In the genomic region with DNA sequence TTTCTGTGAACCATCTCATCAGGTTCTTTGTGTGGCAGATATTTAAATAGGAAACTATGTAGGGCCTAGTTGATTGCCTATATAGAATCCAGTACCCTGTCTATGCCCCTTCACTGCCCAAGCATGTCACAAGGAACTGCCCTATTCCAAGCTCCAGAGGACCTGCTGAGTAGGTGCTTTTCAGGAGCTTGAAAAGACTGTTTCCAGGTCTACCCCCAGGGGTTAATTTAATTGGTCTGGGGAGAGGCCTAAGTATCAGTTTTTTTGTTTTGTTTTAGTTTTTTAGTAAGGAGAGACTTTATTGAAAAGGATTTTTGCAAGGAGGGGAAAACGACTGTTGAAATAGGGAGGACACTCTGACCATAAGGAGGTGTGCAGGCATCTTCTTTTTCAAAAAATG, we compare ENCODE assay signal across 28 cellular contexts.
"Had no signal": no experiment of that assay in that cellular context is flagged by ENCODE, and none has a peak within 500 bp of the region (broad histone marks: within the 10 kb centered on the region; RNA-seq: fewer than 3 reads in every experiment).

No MANE protein-coding gene starts in this region.

- H3K4me2 ChIP-seq: neural progenitor cell had no signal

- H3K27ac Mint-ChIP-seq: neural progenitor cell; progenitor cell of endocrine pancreas; stimulated activated effector memory CD8-positive, alpha-beta T cell treated with anti-CD3 and anti-CD28 coated beads, Interleukin-12 subunit alpha, Interleukin-12 subunit beta, amount 100 ng/mL, for 72 hours; stimulated activated naive B cell treated with anti-CD40 and anti-IgM and Interleukin-4, amounts not matched to agents 10 μg/mL and 1 μg/mL and 100 μg/mL, for 72 hours; stimulated activated naive CD8-positive, alpha-beta T cell treated with anti-CD3 and anti-CD28 coated beads, Interleukin-15, Interleukin-2, amounts not matched to agents 100 ng/mL and 50 ng/mL, for 24 hours had no signal

- H2AFZ ChIP-seq: neural progenitor cell, parathyroid adenoma had no signal

- H3K36me3 Mint-ChIP-seq: stimulated activated effector memory CD8-positive, alpha-beta T cell treated with anti-CD3 and anti-CD28 coated beads, Interleukin-12 subunit alpha, Interleukin-12 subunit beta, amount 100 ng/mL, for 72 hours had no signal

- H3K9ac ChIP-seq: neural progenitor cell, parathyroid adenoma had no signal

- H3K27me3 ChIP-seq: neural progenitor cell, ovary, right lobe of liver, sigmoid colon, stomach, thyroid gland, tibial nerve, upper lobe of left lung, vagina had no signal

- H3K27me3 Mint-ChIP-seq: progenitor cell of endocrine pancreas; stimulated activated naive B cell treated with anti-CD40 and anti-IgM and Interleukin-4, amounts not matched to agents 10 μg/mL and 1 μg/mL and 100 μg/mL, for 72 hours; stimulated activated naive CD8-positive, alpha-beta T cell treated with anti-CD3 and anti-CD28 coated beads, Interleukin-15, Interleukin-2, amounts not matched to agents 100 ng/mL and 50 ng/mL, for 24 hours had no signal

- ATAC-seq: psoas muscle; right cardiac atrium; right lobe of liver; stimulated activated effector memory CD8-positive, alpha-beta T cell treated with anti-CD3 and anti-CD28 coated beads, Interleukin-12 subunit alpha, Interleukin-12 subunit beta, amount 100 ng/mL, for 72 hours; stimulated activated naive B cell treated with anti-CD40 and anti-IgM and Interleukin-4, amounts not matched to agents 10 μg/mL and 1 μg/mL and 100 μg/mL, for 72 hours had no signal

- H3K9me3 Mint-ChIP-seq: nephron; stimulated activated effector memory CD8-positive, alpha-beta T cell treated with anti-CD3 and anti-CD28 coated beads, Interleukin-12 subunit alpha, Interleukin-12 subunit beta, amount 100 ng/mL, for 72 hours; stimulated activated naive B cell treated with anti-CD40 and anti-IgM and Interleukin-4, amounts not matched to agents 10 μg/mL and 1 μg/mL and 100 μg/mL, for 72 hours; stimulated activated naive CD8-positive, alpha-beta T cell treated with anti-CD3 and anti-CD28 coated beads, Interleukin-15, Interleukin-2, amounts not matched to agents 100 ng/mL and 50 ng/mL, for 24 hours had no signal

- H3K9me3 ChIP-seq: ovary, psoas muscle, right lobe of liver, sigmoid colon, stomach, thoracic aorta, thyroid gland, tibial nerve, upper lobe of left lung, vagina had no signal

- H3K4me3 ChIP-seq: neural progenitor cell, ovary, psoas muscle, right lobe of liver, sigmoid colon, stomach, thoracic aorta, thyroid gland, tibial nerve, upper lobe of left lung, vagina had no signal

- DNase-seq: occipital lobe; ovary; posterior cingulate gyrus; psoas muscle; right cardiac atrium; right lobe of liver; sigmoid colon; small intestine; stimulated activated CD4-positive, alpha-beta T cell treated with anti-CD3 and anti-CD28 coated beads, Interleukin-15, amount 100 ng/mL, for 24 hours; stimulated activated CD4-positive, alpha-beta T cell treated with anti-CD3 and anti-CD28 coated beads, Interleukin-2, amount 100 ng/mL, for 24 hours; stimulated activated CD4-positive, alpha-beta T cell treated with anti-CD3 and anti-CD28 coated beads, Interleukin-2, amount 100 ng/mL, for 48 hours; stimulated activated CD4-positive, alpha-beta T cell treated with anti-CD3 and anti-CD28 coated beads, Interleukin-4, amount 100 ng/mL, for 24 hours; stimulated activated naive B cell treated with anti-CD40 and anti-IgM and Interleukin-4, amounts not matched to agents 10 μg/mL and 1 μg/mL and 100 μg/mL, for 72 hours; stimulated activated naive CD4-positive, alpha-beta T cell treated with Interleukin-2 at 50 U/mL for 16 hours; stomach; thyroid gland; trophoblast cell; upper lobe of left lung had no signal

- FAIRE-seq: small intestine, urothelium cell line had no signal

- H3K36me3 ChIP-seq: neural progenitor cell, ovary, right lobe of liver, sigmoid colon, stomach, thoracic aorta, thyroid gland, tibial nerve, upper lobe of left lung, vagina had no signal

- H3K4me3 Mint-ChIP-seq: nephron; neural progenitor cell; stimulated activated effector memory CD8-positive, alpha-beta T cell treated with anti-CD3 and anti-CD28 coated beads, Interleukin-12 subunit alpha, Interleukin-12 subunit beta, amount 100 ng/mL, for 72 hours; stimulated activated naive B cell treated with anti-CD40 and anti-IgM and Interleukin-4, amounts not matched to agents 10 μg/mL and 1 μg/mL and 100 μg/mL, for 72 hours; stimulated activated naive CD8-positive, alpha-beta T cell treated with anti-CD3 and anti-CD28 coated beads, Interleukin-15, Interleukin-2, amounts not matched to agents 100 ng/mL and 50 ng/mL, for 24 hours had no signal

- H3K27ac ChIP-seq: neural progenitor cell, ovary, parathyroid adenoma, psoas muscle, right lobe of liver, sigmoid colon, stomach, thoracic aorta, thyroid gland, tibial nerve, upper lobe of left lung, vagina had no signal
